Comparison of ENCODE assay signal across 8 cellular contexts in genomic region chr3:43621974-43622739, GRCh38.
DNase-seq lines count a peak whose midpoint lies in the region; ATAC-seq and FAIRE-seq lines count a peak whose summit lies in the region.

ANO10 (minus strand) TSS chr3:43622011; CDS start chr3:43605852, 16,159 bp downstream.

- FAIRE-seq in HTR-8/SVneo (lab: Jason Lieb, UNC), result peak; percentile 82

- H3K27me3 Mint-ChIP-seq in memory B cell, result no peaks in the 10 kb centered on the region

- no peaks in the 10 kb centered on the region for H3K4me1 ChIP-seq in endocrine pancreas (ENCODE audit: control insufficient read depth, insufficient read depth, low read length)

- ATAC-seq in GM21381 (IDR thresholded peaks at IDR 0.05; ENCODE audit: unreplicated experiment), result peak; percentile 94
- peak; percentile 91 for ATAC-seq in memory B cell (ENCODE audit: low read depth)

- H3K27ac Mint-ChIP-seq in memory B cell, result no peak within 1 kb of the TSS

- peak within 1 kb of the TSS; percentile 85 for H3K4me3 Mint-ChIP-seq in memory B cell

- H3K9ac ChIP-seq in endocrine pancreas (ENCODE audit: control insufficient read depth, insufficient read depth, low read length), result peak within 1 kb of the TSS; percentile 92

- no peaks in the 10 kb centered on the region for H3K36me3 Mint-ChIP-seq in memory B cell

- no peaks in the 10 kb centered on the region for H3K27me3 ChIP-seq in endocrine pancreas (ENCODE audit: control insufficient read depth, insufficient read depth, low read length)

- peak within 1 kb of the TSS; percentile 88 for H3K4me3 ChIP-seq in endocrine pancreas (ENCODE audit: control insufficient read depth, insufficient read depth, low read length)

- DNase-seq in COR-L47 (lab: John Stamatoyannopoulos, UW) (peak; percentile 90), HTR-8/SVneo (ENCODE audit: insufficient read length, low spot score) (peak; percentile 96), NOMO-1 treated with dmso at 0.1 percent for 144 hours (lab: John Stamatoyannopoulos, UW; ENCODE audit: unreplicated experiment) (peak; percentile 96), memory B cell (ENCODE audit: low spot score in 2 of 2) (peak; percentile 95 to 98)
- peak; percentile 65 for DNase-seq in activated CD8-positive, alpha-beta memory T cell treated with anti-CD3 and anti-CD28 coated beads, Interleukin-2, amount 50 U/mL, for 1 hour (ENCODE audit: extremely low read depth)
- peak; percentile 91 for DNase-seq in stimulated activated CD8-positive, alpha-beta memory T cell treated with anti-CD3 and anti-CD28 coated beads, Interleukin-12 subunit alpha, Interleukin-12 subunit beta, amount 100 ng/mL, for 1 hour (ENCODE audit: low read depth)

- no peaks in the 10 kb centered on the region for H3K9me3 Mint-ChIP-seq in memory B cell

- peaks cover 9% of the 10 kb centered on the region for H3K4me1 Mint-ChIP-seq in memory B cell

- no peaks in the 10 kb centered on the region for H3K36me3 ChIP-seq in endocrine pancreas (ENCODE audit: control insufficient read depth, insufficient read depth, low read length)

- H3K9me3 ChIP-seq in endocrine pancreas (ENCODE audit: control insufficient read depth, low read length), result no peaks in the 10 kb centered on the region

Comparison
In these comparisons a context has a peak if more than half of its experiments do, and no peak if none do; other contexts are left out.
1. Peak in every context shown above with its lines: DNase-seq, ATAC-seq and H3K4me3 ChIP-seq.